1 cellular context compared by ENCODE assay signal in the genomic region with DNA sequence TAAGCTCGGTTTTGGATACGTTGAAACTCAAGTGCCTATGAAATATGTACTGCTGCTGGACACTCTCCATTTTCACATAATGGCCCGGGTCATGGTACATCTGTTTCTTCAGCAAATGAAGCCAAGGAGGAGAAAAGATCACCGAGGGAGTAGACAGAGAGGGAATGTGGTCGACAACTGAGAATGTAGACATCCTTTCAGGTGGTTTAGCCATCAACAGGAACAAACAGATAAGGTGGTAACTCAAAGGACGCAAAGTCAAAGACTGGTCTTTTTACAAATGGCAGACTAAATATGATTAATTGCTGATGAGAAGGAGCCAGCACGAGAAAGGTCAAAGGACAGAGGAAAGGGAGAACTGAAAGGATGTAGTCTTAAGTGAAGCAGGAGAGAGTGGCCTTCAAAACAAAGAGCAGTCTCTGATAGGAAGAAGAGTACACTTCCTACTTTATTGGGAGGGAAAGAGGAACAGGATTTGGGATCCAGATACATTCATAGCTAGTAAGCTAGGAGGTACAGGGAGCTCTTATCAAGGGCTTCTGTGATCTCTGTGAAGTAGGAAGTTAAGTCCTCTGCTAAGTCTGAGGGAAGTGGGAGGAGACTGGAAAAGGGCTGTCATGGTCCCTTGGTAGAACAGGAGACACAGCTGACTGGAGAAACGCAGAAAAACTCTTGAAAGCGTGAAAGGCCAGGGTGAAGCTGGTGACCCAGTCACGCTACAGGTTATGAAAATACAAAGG.
TF ChIP-seq lines count a peak whose summit lies in the region.

No MANE protein-coding gene starts in this region.

TF ChIP-seq in K562, 482 proteins besides CTCF, POLR2A, EP300 and RAD21 (continued from another document and continues in another):
- TF ChIP-seq, protein P1, sequence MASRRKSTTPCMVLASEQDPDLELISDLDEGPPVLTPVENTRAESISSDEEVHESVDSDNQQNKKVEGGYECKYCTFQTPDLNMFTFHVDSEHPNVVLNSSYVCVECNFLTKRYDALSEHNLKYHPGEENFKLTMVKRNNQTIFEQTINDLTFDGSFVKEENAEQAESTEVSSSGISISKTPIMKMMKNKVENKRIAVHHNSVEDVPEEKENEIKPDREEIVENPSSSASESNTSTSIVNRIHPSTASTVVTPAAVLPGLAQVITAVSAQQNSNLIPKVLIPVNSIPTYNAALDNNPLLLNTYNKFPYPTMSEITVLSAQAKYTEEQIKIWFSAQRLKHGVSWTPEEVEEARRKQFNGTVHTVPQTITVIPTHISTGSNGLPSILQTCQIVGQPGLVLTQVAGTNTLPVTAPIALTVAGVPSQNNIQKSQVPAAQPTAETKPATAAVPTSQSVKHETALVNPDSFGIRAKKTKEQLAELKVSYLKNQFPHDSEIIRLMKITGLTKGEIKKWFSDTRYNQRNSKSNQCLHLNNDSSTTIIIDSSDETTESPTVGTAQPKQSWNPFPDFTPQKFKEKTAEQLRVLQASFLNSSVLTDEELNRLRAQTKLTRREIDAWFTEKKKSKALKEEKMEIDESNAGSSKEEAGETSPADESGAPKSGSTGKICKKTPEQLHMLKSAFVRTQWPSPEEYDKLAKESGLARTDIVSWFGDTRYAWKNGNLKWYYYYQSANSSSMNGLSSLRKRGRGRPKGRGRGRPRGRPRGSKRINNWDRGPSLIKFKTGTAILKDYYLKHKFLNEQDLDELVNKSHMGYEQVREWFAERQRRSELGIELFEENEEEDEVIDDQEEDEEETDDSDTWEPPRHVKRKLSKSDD (conservative IDR thresholded peaks at IDR 0.05; ENCODE audit: low read length) = no peak
- TF ChIP-seq, protein P2, sequence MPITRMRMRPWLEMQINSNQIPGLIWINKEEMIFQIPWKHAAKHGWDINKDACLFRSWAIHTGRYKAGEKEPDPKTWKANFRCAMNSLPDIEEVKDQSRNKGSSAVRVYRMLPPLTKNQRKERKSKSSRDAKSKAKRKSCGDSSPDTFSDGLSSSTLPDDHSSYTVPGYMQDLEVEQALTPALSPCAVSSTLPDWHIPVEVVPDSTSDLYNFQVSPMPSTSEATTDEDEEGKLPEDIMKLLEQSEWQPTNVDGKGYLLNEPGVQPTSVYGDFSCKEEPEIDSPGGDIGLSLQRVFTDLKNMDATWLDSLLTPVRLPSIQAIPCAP (CRISPR knock-in tag; IDR thresholded peaks at IDR 0.05; ENCODE audit: borderline replicate concordance) = no peak
- TF ChIP-seq GATAD2B (IDR thresholded peaks at IDR 0.05; ENCODE audit: borderline replicate concordance) = no peak
- no peak for TF ChIP-seq TRIM24 (IDR thresholded peaks at IDR 0.05)
- no peak for TF ChIP-seq SNAPC5 (CRISPR knock-in tag; IDR thresholded peaks at IDR 0.05)
- no peak for TF ChIP-seq YBX1 (IDR thresholded peaks at IDR 0.05)
- TF ChIP-seq SLC30A9 (CRISPR knock-in tag; IDR thresholded peaks at IDR 0.05) = no peak
- TF ChIP-seq PBX2 (CRISPR knock-in tag; IDR thresholded peaks at IDR 0.05; ENCODE audit: low read depth) = no peak
- TF ChIP-seq PBX2 (tag; conservative IDR thresholded peaks at IDR 0.05; ENCODE audit: low read depth) = peak; percentile 72
- TF ChIP-seq BDP1 (IDR thresholded peaks at IDR 0.05; ENCODE audit: insufficient read depth, insufficient read length) = no peak
- TF ChIP-seq SMARCB1 (IDR thresholded peaks at IDR 0.05; ENCODE audit: insufficient read length, low read depth) = no peak
- TF ChIP-seq, protein P3, sequence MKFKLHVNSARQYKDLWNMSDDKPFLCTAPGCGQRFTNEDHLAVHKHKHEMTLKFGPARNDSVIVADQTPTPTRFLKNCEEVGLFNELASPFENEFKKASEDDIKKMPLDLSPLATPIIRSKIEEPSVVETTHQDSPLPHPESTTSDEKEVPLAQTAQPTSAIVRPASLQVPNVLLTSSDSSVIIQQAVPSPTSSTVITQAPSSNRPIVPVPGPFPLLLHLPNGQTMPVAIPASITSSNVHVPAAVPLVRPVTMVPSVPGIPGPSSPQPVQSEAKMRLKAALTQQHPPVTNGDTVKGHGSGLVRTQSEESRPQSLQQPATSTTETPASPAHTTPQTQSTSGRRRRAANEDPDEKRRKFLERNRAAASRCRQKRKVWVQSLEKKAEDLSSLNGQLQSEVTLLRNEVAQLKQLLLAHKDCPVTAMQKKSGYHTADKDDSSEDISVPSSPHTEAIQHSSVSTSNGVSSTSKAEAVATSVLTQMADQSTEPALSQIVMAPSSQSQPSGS (CRISPR knock-in tag; IDR thresholded peaks at IDR 0.05) = no peak
- TF ChIP-seq LCOR (CRISPR knock-in tag; IDR thresholded peaks at IDR 0.05) = no peak
- no peak for TF ChIP-seq BMI1 (IDR thresholded peaks at IDR 0.05; ENCODE audit: low read length)
- TF ChIP-seq PURB (CRISPR knock-in tag; IDR thresholded peaks at IDR 0.05; ENCODE audit: low read depth) = no peak
- TF ChIP-seq TCF3 (CRISPR knock-in tag; IDR thresholded peaks at IDR 0.05) = 0 out of 2 replicates have a peak, but pooled peaks have one; percentile 10
- TF ChIP-seq TFAM (CRISPR knock-in tag; conservative IDR thresholded peaks at IDR 0.05) = no peak
- no peak for TF ChIP-seq NRF1 (conservative IDR thresholded peaks at IDR 0.05 in 1 of 2, IDR thresholded peaks at IDR 0.05 in 1 of 2)
- TF ChIP-seq UBTF (IDR thresholded peaks at IDR 0.05; ENCODE audit: borderline replicate concordance in 1 of 2, low read depth in 2 of 2, low read length in 2 of 2) = no peak
- no peak for TF ChIP-seq HMG20A (CRISPR knock-in tag; conservative IDR thresholded peaks at IDR 0.05)
- no peak for TF ChIP-seq KDM5B (IDR thresholded peaks at IDR 0.05; ENCODE audit: insufficient replicate concordance, low read depth, low read length)
- no peak for TF ChIP-seq ZFP1 (CRISPR knock-in tag; IDR thresholded peaks at IDR 0.05)
- TF ChIP-seq MLLT1 (IDR thresholded peaks at IDR 0.05) = no peak
- no peak for TF ChIP-seq ZNF644 (tag; IDR thresholded peaks at IDR 0.05; ENCODE audit: low read depth)
- no peak for TF ChIP-seq SRSF7 (optimal IDR thresholded peaks at IDR 0.05; ENCODE audit: low read depth, low read length)
- TF ChIP-seq ZNF57 (CRISPR knock-in tag; IDR thresholded peaks at IDR 0.05) = no peak
- TF ChIP-seq, protein P4, sequence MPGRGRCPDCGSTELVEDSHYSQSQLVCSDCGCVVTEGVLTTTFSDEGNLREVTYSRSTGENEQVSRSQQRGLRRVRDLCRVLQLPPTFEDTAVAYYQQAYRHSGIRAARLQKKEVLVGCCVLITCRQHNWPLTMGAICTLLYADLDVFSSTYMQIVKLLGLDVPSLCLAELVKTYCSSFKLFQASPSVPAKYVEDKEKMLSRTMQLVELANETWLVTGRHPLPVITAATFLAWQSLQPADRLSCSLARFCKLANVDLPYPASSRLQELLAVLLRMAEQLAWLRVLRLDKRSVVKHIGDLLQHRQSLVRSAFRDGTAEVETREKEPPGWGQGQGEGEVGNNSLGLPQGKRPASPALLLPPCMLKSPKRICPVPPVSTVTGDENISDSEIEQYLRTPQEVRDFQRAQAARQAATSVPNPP (IDR thresholded peaks at IDR 0.05; ENCODE audit: borderline replicate concordance, insufficient read depth, insufficient read length) = no peak
- TF ChIP-seq NUFIP1 (IDR thresholded peaks at IDR 0.05; ENCODE audit: partially characterized antibody) = no peak
- no peak for TF ChIP-seq WHSC1 (IDR thresholded peaks at IDR 0.05; ENCODE audit: low read length)
- TF ChIP-seq, protein P5, sequence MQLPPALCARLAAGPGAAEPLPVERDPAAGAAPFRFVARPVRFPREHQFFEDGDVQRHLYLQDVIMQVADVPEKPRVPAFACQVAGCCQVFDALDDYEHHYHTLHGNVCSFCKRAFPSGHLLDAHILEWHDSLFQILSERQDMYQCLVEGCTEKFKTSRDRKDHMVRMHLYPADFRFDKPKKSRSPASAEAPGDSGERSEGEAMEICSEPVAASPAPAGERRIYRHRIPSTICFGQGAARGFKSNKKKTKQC (CRISPR knock-in tag; IDR thresholded peaks at IDR 0.05) = no peak
- TF ChIP-seq, protein P6, sequence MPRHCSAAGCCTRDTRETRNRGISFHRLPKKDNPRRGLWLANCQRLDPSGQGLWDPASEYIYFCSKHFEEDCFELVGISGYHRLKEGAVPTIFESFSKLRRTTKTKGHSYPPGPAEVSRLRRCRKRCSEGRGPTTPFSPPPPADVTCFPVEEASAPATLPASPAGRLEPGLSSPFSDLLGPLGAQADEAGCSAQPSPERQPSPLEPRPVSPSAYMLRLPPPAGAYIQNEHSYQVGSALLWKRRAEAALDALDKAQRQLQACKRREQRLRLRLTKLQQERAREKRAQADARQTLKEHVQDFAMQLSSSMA (CRISPR knock-in tag; IDR thresholded peaks at IDR 0.05) = no peak
- TF ChIP-seq, protein P7, sequence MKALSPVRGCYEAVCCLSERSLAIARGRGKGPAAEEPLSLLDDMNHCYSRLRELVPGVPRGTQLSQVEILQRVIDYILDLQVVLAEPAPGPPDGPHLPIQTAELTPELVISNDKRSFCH (CRISPR knock-in tag; IDR thresholded peaks at IDR 0.05) = no peak
- TF ChIP-seq, protein P7 (tag; IDR thresholded peaks at IDR 0.05) = peak; percentile 38; the same call in 1 of the 2 replicates
- no peak for TF ChIP-seq ATF1 (CRISPR knock-in tag; IDR thresholded peaks at IDR 0.05)
- TF ChIP-seq ATF1 (tag; IDR thresholded peaks at IDR 0.05) = no peak
- no peak for TF ChIP-seq ZBTB26 (CRISPR knock-in tag; IDR thresholded peaks at IDR 0.05)
- TF ChIP-seq NFRKB (IDR thresholded peaks at IDR 0.05; ENCODE audit: low read depth) = no peak
- TF ChIP-seq YY1 (IDR thresholded peaks at IDR 0.05; ENCODE audit: borderline replicate concordance in 1 of 3, control insufficient read depth in 1 of 3, extremely low read depth in 1 of 3, insufficient read depth in 3 of 3, insufficient read length in 1 of 3, insufficient replicate concordance in 2 of 3, low read depth in 1 of 3, low read length in 2 of 3) = no peak
